ENCODE assay signal across 17 cellular contexts in the genomic region with DNA sequence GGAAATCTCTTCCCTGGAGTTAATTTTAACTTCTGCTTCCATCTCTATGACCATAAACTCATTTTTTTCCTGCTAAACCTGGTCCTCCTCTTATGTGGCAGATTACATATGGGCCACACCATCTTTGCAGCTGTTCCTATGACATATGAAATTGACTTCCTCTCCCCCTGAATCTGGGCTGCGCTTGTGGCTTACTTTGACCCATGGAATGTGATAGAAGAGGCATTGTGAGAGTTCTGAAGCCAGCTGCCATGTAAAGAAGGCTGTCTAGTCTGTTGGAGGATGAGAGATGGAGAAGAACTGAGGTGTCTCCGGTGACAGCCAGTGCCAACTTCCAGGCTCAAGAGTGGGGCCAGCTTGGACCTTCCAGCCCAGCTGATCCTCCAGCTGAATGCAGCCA.
"Had no signal": no experiment of that assay in that cellular context is flagged by ENCODE, and none has a peak within 500 bp of the region (broad histone marks: within the 10 kb centered on the region; RNA-seq: fewer than 3 reads in every experiment).

No MANE protein-coding gene starts in this region.

- H3K27me3 ChIP-seq: gastrocnemius medialis, neural progenitor cell, pancreas had no signal

- H3K36me3 ChIP-seq: gastrocnemius medialis, heart right ventricle, neural progenitor cell, pancreas, spleen had no signal

- H3K36me3 Mint-ChIP-seq: natural killer cell treated with Interleukin-12 subunit alpha and Interleukin-12 subunit beta and Interleukin-15 and Interleukin-18, amount 100 ng/mL, for 72 hours; neural progenitor cell; type B pancreatic cell had no signal

- H3K27ac Mint-ChIP-seq: natural killer cell treated with Interleukin-12 subunit alpha and Interleukin-12 subunit beta and Interleukin-15 and Interleukin-18, amount 100 ng/mL, for 72 hours; neural progenitor cell; progenitor cell of endocrine pancreas; type B pancreatic cell had no signal

- DNase-seq: effector memory CD4-positive, alpha-beta T cell; gastrocnemius medialis; heart right ventricle; hypothalamus; mucosa of descending colon; nucleus accumbens; pancreas; right cardiac atrium; spleen; stimulated activated CD4-positive, alpha-beta T cell treated with anti-CD3 and anti-CD28 coated beads, Interleukin-2, amount 100 ng/mL, for 24 hours; stimulated activated naive CD4-positive, alpha-beta T cell treated with Interleukin-2 at 50 U/mL for 16 hours had no signal

- H3K4me1 ChIP-seq: spleen had no signal

- H3K9me3 Mint-ChIP-seq: natural killer cell treated with Interleukin-12 subunit alpha and Interleukin-12 subunit beta and Interleukin-15 and Interleukin-18, amount 100 ng/mL, for 72 hours; neural progenitor cell; type B pancreatic cell had no signal

- H3K4me3 Mint-ChIP-seq: natural killer cell treated with Interleukin-12 subunit alpha and Interleukin-12 subunit beta and Interleukin-15 and Interleukin-18, amount 100 ng/mL, for 72 hours; neural progenitor cell; type B pancreatic cell had no signal

- H3K4me3 ChIP-seq: gastrocnemius medialis, heart right ventricle, mucosa of descending colon, neural progenitor cell, pancreas, spleen had no signal

- H3K9ac ChIP-seq: neural progenitor cell had no signal

- ATAC-seq: esophagus mucosa; gastrocnemius medialis; heart right ventricle; left lobe of liver; mucosa of descending colon; natural killer cell treated with Interleukin-12 subunit alpha and Interleukin-12 subunit beta and Interleukin-15 and Interleukin-18, amount 100 ng/mL, for 72 hours; pancreas; right cardiac atrium had no signal

- H3K4me2 ChIP-seq: neural progenitor cell had no signal

- H3K9me3 ChIP-seq: gastrocnemius medialis, heart right ventricle, mucosa of descending colon, pancreas, spleen had no signal

- H3K27ac ChIP-seq: gastrocnemius medialis, heart right ventricle, neural progenitor cell, pancreas, spleen had no signal
